In the genomic region with DNA sequence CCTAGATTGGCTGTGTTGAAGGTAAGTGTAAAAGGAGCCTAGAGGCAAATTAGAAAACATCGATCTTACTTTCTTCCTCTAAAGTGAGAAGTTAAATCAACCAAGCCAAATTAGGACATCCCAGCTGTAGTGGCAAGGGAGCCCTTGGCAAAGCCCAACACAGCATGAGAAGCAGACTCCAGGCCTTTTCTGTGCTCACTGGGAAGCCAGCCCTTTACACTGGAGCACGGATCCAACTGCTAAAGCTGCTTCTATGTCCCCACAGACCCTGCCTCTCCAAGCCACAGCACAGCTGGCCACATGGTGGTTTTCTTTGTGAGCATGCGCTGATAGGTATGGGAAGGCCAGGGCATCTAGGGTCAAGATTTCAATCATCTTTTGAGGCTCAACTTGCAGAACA, we compare ENCODE assay signal across 1 cellular context.
TF ChIP-seq lines count a peak whose summit lies in the region.

No MANE protein-coding gene starts in this region.

TF ChIP-seq in GM23338, 12 proteins besides CTCF, POLR2A, EP300 and RAD21 (continued from another document):
- TF ChIP-seq, protein P1, sequence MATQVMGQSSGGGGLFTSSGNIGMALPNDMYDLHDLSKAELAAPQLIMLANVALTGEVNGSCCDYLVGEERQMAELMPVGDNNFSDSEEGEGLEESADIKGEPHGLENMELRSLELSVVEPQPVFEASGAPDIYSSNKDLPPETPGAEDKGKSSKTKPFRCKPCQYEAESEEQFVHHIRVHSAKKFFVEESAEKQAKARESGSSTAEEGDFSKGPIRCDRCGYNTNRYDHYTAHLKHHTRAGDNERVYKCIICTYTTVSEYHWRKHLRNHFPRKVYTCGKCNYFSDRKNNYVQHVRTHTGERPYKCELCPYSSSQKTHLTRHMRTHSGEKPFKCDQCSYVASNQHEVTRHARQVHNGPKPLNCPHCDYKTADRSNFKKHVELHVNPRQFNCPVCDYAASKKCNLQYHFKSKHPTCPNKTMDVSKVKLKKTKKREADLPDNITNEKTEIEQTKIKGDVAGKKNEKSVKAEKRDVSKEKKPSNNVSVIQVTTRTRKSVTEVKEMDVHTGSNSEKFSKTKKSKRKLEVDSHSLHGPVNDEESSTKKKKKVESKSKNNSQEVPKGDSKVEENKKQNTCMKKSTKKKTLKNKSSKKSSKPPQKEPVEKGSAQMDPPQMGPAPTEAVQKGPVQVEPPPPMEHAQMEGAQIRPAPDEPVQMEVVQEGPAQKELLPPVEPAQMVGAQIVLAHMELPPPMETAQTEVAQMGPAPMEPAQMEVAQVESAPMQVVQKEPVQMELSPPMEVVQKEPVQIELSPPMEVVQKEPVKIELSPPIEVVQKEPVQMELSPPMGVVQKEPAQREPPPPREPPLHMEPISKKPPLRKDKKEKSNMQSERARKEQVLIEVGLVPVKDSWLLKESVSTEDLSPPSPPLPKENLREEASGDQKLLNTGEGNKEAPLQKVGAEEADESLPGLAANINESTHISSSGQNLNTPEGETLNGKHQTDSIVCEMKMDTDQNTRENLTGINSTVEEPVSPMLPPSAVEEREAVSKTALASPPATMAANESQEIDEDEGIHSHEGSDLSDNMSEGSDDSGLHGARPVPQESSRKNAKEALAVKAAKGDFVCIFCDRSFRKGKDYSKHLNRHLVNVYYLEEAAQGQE (IDR thresholded peaks at IDR 0.05; ENCODE audit: unreplicated experiment) = no peak
- TF ChIP-seq, protein P2, sequence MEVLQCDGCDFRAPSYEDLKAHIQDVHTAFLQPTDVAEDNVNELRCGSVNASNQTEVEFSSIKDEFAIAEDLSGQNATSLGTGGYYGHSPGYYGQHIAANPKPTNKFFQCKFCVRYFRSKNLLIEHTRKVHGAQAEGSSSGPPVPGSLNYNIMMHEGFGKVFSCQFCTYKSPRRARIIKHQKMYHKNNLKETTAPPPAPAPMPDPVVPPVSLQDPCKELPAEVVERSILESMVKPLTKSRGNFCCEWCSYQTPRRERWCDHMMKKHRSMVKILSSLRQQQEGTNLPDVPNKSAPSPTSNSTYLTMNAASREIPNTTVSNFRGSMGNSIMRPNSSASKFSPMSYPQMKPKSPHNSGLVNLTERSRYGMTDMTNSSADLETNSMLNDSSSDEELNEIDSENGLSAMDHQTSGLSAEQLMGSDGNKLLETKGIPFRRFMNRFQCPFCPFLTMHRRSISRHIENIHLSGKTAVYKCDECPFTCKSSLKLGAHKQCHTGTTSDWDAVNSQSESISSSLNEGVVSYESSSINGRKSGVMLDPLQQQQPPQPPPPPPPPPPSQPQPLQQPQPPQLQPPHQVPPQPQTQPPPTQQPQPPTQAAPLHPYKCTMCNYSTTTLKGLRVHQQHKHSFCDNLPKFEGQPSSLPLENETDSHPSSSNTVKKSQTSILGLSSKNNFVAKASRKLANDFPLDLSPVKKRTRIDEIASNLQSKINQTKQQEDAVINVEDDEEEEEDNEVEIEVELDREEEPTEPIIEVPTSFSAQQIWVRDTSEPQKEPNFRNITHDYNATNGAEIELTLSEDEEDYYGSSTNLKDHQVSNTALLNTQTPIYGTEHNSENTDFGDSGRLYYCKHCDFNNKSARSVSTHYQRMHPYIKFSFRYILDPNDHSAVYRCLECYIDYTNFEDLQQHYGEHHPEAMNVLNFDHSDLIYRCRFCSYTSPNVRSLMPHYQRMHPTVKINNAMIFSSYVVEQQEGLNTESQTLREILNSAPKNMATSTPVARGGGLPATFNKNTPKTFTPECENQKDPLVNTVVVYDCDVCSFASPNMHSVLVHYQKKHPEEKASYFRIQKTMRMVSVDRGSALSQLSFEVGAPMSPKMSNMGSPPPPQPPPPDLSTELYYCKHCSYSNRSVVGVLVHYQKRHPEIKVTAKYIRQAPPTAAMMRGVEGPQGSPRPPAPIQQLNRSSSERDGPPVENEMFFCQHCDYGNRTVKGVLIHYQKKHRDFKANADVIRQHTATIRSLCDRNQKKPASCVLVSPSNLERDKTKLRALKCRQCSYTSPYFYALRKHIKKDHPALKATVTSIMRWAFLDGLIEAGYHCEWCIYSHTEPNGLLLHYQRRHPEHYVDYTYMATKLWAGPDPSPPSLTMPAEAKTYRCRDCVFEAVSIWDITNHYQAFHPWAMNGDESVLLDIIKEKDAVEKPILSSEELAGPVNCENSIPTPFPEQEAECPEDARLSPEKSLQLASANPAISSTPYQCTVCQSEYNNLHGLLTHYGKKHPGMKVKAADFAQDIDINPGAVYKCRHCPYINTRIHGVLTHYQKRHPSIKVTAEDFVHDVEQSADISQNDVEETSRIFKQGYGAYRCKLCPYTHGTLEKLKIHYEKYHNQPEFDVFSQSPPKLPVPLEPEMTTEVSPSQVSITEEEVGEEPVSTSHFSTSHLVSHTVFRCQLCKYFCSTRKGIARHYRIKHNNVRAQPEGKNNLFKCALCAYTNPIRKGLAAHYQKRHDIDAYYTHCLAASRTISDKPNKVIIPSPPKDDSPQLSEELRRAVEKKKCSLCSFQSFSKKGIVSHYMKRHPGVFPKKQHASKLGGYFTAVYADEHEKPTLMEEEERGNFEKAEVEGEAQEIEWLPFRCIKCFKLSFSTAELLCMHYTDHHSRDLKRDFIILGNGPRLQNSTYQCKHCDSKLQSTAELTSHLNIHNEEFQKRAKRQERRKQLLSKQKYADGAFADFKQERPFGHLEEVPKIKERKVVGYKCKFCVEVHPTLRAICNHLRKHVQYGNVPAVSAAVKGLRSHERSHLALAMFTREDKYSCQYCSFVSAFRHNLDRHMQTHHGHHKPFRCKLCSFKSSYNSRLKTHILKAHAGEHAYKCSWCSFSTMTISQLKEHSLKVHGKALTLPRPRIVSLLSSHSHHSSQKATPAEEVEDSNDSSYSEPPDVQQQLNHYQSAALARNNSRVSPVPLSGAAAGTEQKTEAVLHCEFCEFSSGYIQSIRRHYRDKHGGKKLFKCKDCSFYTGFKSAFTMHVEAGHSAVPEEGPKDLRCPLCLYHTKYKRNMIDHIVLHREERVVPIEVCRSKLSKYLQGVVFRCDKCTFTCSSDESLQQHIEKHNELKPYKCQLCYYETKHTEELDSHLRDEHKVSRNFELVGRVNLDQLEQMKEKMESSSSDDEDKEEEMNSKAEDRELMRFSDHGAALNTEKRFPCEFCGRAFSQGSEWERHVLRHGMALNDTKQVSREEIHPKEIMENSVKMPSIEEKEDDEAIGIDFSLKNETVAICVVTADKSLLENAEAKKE (CRISPR knock-in tag; IDR thresholded peaks at IDR 0.05) = no peak
- TF ChIP-seq ZNF114 (CRISPR knock-in tag; IDR thresholded peaks at IDR 0.05) = no peak
TF ChIP-seq in GM23338: peak in this region for 0.
